In genomic region chr11:134399996-134400395, GRCh38 we compare ENCODE assay signal across 17 cellular contexts. TPM values are rescaled to one million over a fixed set of nuclear protein-coding genes. Genes with fewer than 3 reads are reported as not detected.
DNase-seq lines count a peak whose midpoint lies in the region; ATAC-seq, FAIRE-seq and TF ChIP-seq lines count a peak whose summit lies in the region.
"Had no signal": no experiment of that assay in that cellular context is flagged by ENCODE, and none has a peak within 500 bp of the region (broad histone marks: within the 10 kb centered on the region; RNA-seq: fewer than 3 reads in every experiment).

No MANE protein-coding gene starts in this region.

- DNase-seq in natural killer cell (no peak), H1 (ENCODE audit: low read depth in 1 of 2, low spot score in 2 of 2) (no peak), stomach (no peak), GM03348 (ENCODE audit: low spot score) (no peak)
- DNase-seq in natural killer cell treated with Interleukin-12 subunit alpha and Interleukin-12 subunit beta and Interleukin-15 and Interleukin-18, amount 100 ng/mL, for 72 hours (ENCODE audit: low spot score), result no peak
- DNase-seq: Caco-2; CD8-positive, alpha-beta memory T cell; DND-41; GDM1 had no signal

- peaks cover 0 to 4% (median 0%) of the 10 kb centered on the region in 4 experiments; a peak in 1 of 8 replicates for H3K36me3 ChIP-seq in H1 (ENCODE audit: control insufficient read depth in 2 of 4, insufficient read depth in 4 of 4, low read length in 3 of 4)
- no peaks in the 10 kb centered on the region for H3K36me3 ChIP-seq in stomach
- H3K36me3 ChIP-seq: HAP-1 had no signal

- H2BK15ac ChIP-seq in H1 (ENCODE audit: low read length), result no peak overlapping the region

- H4K91ac ChIP-seq in H1 (replicated peaks; ENCODE audit: insufficient read length, low read length), result no peak overlapping the region

- FAIRE-seq in H1 (lab: Jason Lieb, UNC), result no peak
- FAIRE-seq: HepG2, HTR-8/SVneo had no signal

- H3K23ac ChIP-seq in H1 (ENCODE audit: insufficient read length), result no peak overlapping the region

- H2BK120ac ChIP-seq in H1 (replicated peaks; ENCODE audit: low read depth, low read length), result no peak overlapping the region

- H3K23me2 ChIP-seq in H1 (ENCODE audit: low read depth, low read length), result 0 out of 2 replicates have a peak, but pooled peaks cover 2% of the 10 kb centered on the region

- no peak for TF ChIP-seq POLR2A in H1 (IDR thresholded peaks at IDR 0.05; ENCODE audit: control extremely low read depth in 1 of 2, low read depth in 2 of 2, low read length in 2 of 2)
- TF ChIP-seq POLR2A in stomach (IDR thresholded peaks at IDR 0.05), result no peak

- no peak overlapping the region for H3K4me3 ChIP-seq in H1 (ENCODE audit: extremely low read depth in 1 of 4, insufficient read depth in 2 of 4, low read depth in 3 of 4, low read length in 4 of 4)
- no peak overlapping the region for H3K4me3 ChIP-seq in stomach
- H3K4me3 ChIP-seq: GM23338, HAP-1 had no signal

- H3K4me3 Mint-ChIP-seq in natural killer cell, result peak overlapping the region; percentile 50
- H3K4me3 Mint-ChIP-seq in natural killer cell treated with Interleukin-12 subunit alpha and Interleukin-12 subunit beta and Interleukin-15 and Interleukin-18, amount 100 ng/mL, for 72 hours, result no peak overlapping the region
- H3K4me3 Mint-ChIP-seq: CD8-positive, alpha-beta memory T cell; GM23338 had no signal

- H3K56ac ChIP-seq in H1 (replicated peaks; ENCODE audit: insufficient read length, low read depth, low read length), result no peak overlapping the region

- H3K36me3 Mint-ChIP-seq in natural killer cell, result no peaks in the 10 kb centered on the region
- H3K36me3 Mint-ChIP-seq in natural killer cell treated with Interleukin-12 subunit alpha and Interleukin-12 subunit beta and Interleukin-15 and Interleukin-18, amount 100 ng/mL, for 72 hours, result no peaks in the 10 kb centered on the region
- H3K36me3 Mint-ChIP-seq: CD8-positive, alpha-beta memory T cell had no signal

- peaks cover 32 to 41% of the 10 kb centered on the region in 2 donors for H3K4me1 Mint-ChIP-seq in natural killer cell
- peaks cover 25 to 41% of the 10 kb centered on the region in 2 donors for H3K4me1 Mint-ChIP-seq in natural killer cell treated with Interleukin-12 subunit alpha and Interleukin-12 subunit beta and Interleukin-15 and Interleukin-18, amount 100 ng/mL, for 72 hours (ENCODE audit: low read depth in 2 of 2)

- no peak overlapping the region for H3K4ac ChIP-seq in H1 (replicated peaks; ENCODE audit: insufficient read length, low read depth, low read length)

- no peak overlapping the region for H2AFZ ChIP-seq in H1 (ENCODE audit: low read length)
- H2AFZ ChIP-seq: GM23338 had no signal

- no peak for ATAC-seq in natural killer cell
- ATAC-seq in natural killer cell treated with Interleukin-12 subunit alpha and Interleukin-12 subunit beta and Interleukin-15 and Interleukin-18, amount 100 ng/mL, for 72 hours, result no peak
- no peak for ATAC-seq in HG03175 (IDR thresholded peaks at IDR 0.05; ENCODE audit: unreplicated experiment)
- ATAC-seq in HG02938 (IDR thresholded peaks at IDR 0.05; ENCODE audit: unreplicated experiment), result no peak
- ATAC-seq: GM23338, HepG2 had no signal

- no peak overlapping the region for H2BK12ac ChIP-seq in H1 (ENCODE audit: low read depth, low read length)

- H3K27ac Mint-ChIP-seq in natural killer cell, result peak overlapping the region; percentile 19 to 42
- peak overlapping the region in 1 of 2 donors; percentile 35 for H3K27ac Mint-ChIP-seq in natural killer cell treated with Interleukin-12 subunit alpha and Interleukin-12 subunit beta and Interleukin-15 and Interleukin-18, amount 100 ng/mL, for 72 hours
- H3K27ac Mint-ChIP-seq: CD8-positive, alpha-beta memory T cell; GM23338 had no signal

- TF ChIP-seq EP300 in H1 (IDR thresholded peaks at IDR 0.05; ENCODE audit: borderline replicate concordance in 1 of 2, low read depth in 2 of 2, low read length in 2 of 2) (no peak), stomach (IDR thresholded peaks at IDR 0.05) (no peak)

- peaks cover 11% of the 10 kb centered on the region for H3K79me1 ChIP-seq in H1 (ENCODE audit: low read depth, low read length)

- H3K4me1 ChIP-seq in H1 (replicated peaks in 1 of 4; ENCODE audit: control insufficient read depth in 3 of 4, insufficient read depth in 4 of 4, low read length in 3 of 4) (peaks cover 0 to 12% (median 3%) of the 10 kb centered on the region in 4 experiments; a peak in 2 of 7 replicates), stomach (peaks cover 5 to 25% (median 11%) of the 10 kb centered on the region in 4 donors)
- H3K4me1 ChIP-seq: Caco-2, HAP-1 had no signal

- no peaks in the 10 kb centered on the region for H3K27me3 Mint-ChIP-seq in natural killer cell (ENCODE audit: low read depth in 2 of 2)
- no peaks in the 10 kb centered on the region for H3K27me3 Mint-ChIP-seq in natural killer cell treated with Interleukin-12 subunit alpha and Interleukin-12 subunit beta and Interleukin-15 and Interleukin-18, amount 100 ng/mL, for 72 hours

- no peak overlapping the region for H3K18ac ChIP-seq in H1 (ENCODE audit: extremely low read depth, low read length)

- peaks cover 6 to 32% of the 10 kb centered on the region in 2 experiments for H4K20me1 ChIP-seq in H1 (replicated peaks in 1 of 2; ENCODE audit: control insufficient read depth in 1 of 2, insufficient read depth in 2 of 2, low read length in 2 of 2)

- no peak overlapping the region for H4K8ac ChIP-seq in H1 (ENCODE audit: extremely low read depth, insufficient read depth, low read length)

- H2BK20ac ChIP-seq in H1 (ENCODE audit: low read length), result no peak overlapping the region

- no peak overlapping the region for H3K9ac ChIP-seq in H1 (replicated peaks in 1 of 4; ENCODE audit: extremely low read depth in 1 of 4, low read depth in 3 of 4, low read length in 3 of 4)

- no peaks in the 10 kb centered on the region for H3K27me3 ChIP-seq in H1 (replicated peaks in 1 of 4; ENCODE audit: control insufficient read depth in 3 of 4, extremely low read depth in 1 of 4, insufficient read depth in 3 of 4, low read length in 3 of 4)
- peaks cover 0 to 42% (median 0%) of the 10 kb centered on the region in 3 donors for H3K27me3 ChIP-seq in stomach

- no peak overlapping the region for H3K14ac ChIP-seq in H1 (ENCODE audit: insufficient read length)

- intact Hi-C loops in natural killer cell (cut with micrococcal nuclease) (no loop called here), stomach (cut with DNase I; ENCODE audit: low total_unique reads) (no loop called here)

- H3K4me2 ChIP-seq in H1 (ENCODE audit: insufficient read depth in 1 of 2, low read depth in 2 of 2, low read length in 2 of 2), result no peak overlapping the region
- H3K4me2 ChIP-seq: GM23338 had no signal

- peaks cover 0 to 49% of the 10 kb centered on the region in 2 experiments; a peak in 1 of 4 replicates for H3K79me2 ChIP-seq in H1 (ENCODE audit: control insufficient read depth in 1 of 2, insufficient read depth in 2 of 2, low read length in 2 of 2)

- H3K27ac ChIP-seq in H1 (ENCODE audit: low read depth, low read length), result no peak overlapping the region
- peak overlapping the region in 3 of 5 donors; percentile 62 to 72 (median 67) for H3K27ac ChIP-seq in stomach
- H3K27ac ChIP-seq: 22Rv1 had no signal

- TF ChIP-seq CTCF in natural killer cell (IDR thresholded peaks at IDR 0.05) (no peak), H1 (IDR thresholded peaks at IDR 0.05; ENCODE audit: control extremely low read depth in 1 of 3, insufficient read depth in 1 of 3, low read depth in 1 of 3, low read length in 3 of 3) (no peak), stomach (IDR thresholded peaks at IDR 0.05) (no peak)

- no peak overlapping the region for H4K5ac ChIP-seq in H1 (ENCODE audit: insufficient read length, low read depth, low read length)

- POLR2A ChIA-PET in H1 (lab: Charles Lee; ENCODE audit: partially characterized antibody), result interaction anchor here (1.3 kb wide), 1 partner anchor 11 kb away, joined by 3 read pairs; no protein-coding TSS in a partner anchor

- no peak for TF ChIP-seq RAD21 in H1 (IDR thresholded peaks at IDR 0.05 in 1 of 2, conservative IDR thresholded peaks at IDR 0.05 in 1 of 2; ENCODE audit: low read depth in 2 of 2, low read length in 2 of 2)

- H3K9me3 ChIP-seq in H1 (ENCODE audit: insufficient read depth in 2 of 2, low read depth in 1 of 2, low read length in 1 of 2), result no peaks in the 10 kb centered on the region
- no peaks in the 10 kb centered on the region for H3K9me3 ChIP-seq in stomach
- H3K9me3 ChIP-seq: Caco-2, HAP-1 had no signal

- CTCF ChIA-PET in H1 (lab: Charles Lee; ENCODE audit: partially characterized antibody), result interaction anchor here (1.1 to 1.8 kb wide), 3 partner anchors 12 to 40 kb away, joined by 4 to 9 read pairs (median 5); partner anchors contain the start of gene B3GAT1

- WGBS in H1 (ENCODE audit: extremely low coverage in 1 of 2, insufficient coverage in 1 of 2, insufficient read length in 1 of 2, insufficient replicate concordance in 2 of 2, low coverage in 1 of 2, low lambda C conversion rate in 2 of 2, missing lambda C conversion rate in 1 of 2), 2 experiments, result 90% methylated on average over 7 of the region's 7 CpGs; no CpG with 5 or more reads in 1 of the 2 experiments
- 73 to 93% (median 83%) methylated on average over 6 to 7 of the region's 7 CpGs for WGBS in stomach, 5 donors

- no peak overlapping the region for H2BK5ac ChIP-seq in H1 (ENCODE audit: low read depth, low read length)

- 0 out of 2 replicates have a peak overlapping the region, but pooled peaks have one; percentile 53 for H2AK5ac ChIP-seq in H1 (ENCODE audit: low read depth, low read length)

- no peaks in the 10 kb centered on the region for H3K9me3 Mint-ChIP-seq in natural killer cell
- no peaks in the 10 kb centered on the region for H3K9me3 Mint-ChIP-seq in natural killer cell treated with Interleukin-12 subunit alpha and Interleukin-12 subunit beta and Interleukin-15 and Interleukin-18, amount 100 ng/mL, for 72 hours

TF ChIP-seq in H1, 55 proteins besides CTCF, POLR2A, EP300 and RAD21 (continues in another document):
- TF ChIP-seq SIX5 (IDR thresholded peaks at IDR 0.05; ENCODE audit: low read depth, low read length) (no peak), POLR2AphosphoS5 (IDR thresholded peaks at IDR 0.05; ENCODE audit: low read depth, low read length) (no peak)

RNA-seq across cellular contexts. Expression of gene B3GAT1, which starts 12.0 kb away (rescaled TPM):
- total RNA-seq in natural killer cell (10 to 100 TPM; 41.3 to 78.4 (median 65.1) TPM), stomach (10 to 100 TPM in 3 of 5 donors, not detected in 2; 21.0 to 34.4 (median 25.8) TPM)
- 10 to 100 TPM in 1 of 2 donors, 1 to 10 TPM in 1; 5.4 to 10.2 TPM for total RNA-seq in natural killer cell treated with Interleukin-12 subunit alpha and Interleukin-12 subunit beta and Interleukin-15 and Interleukin-18, amount 100 ng/mL, for 72 hours
- total RNA-seq in H1 (2021; fragmentation: NEBNext Ultra II Directional; extraction: Animal tissue kit (Norgen Biotek cat#: 25700)), result 32.4 and 35.0 TPM in 2 replicates
- polyA plus RNA-seq in H1 (2011; rRNA removed) (19.7 and 27.0 TPM in 2 replicates), stomach (10 to 100 TPM in 2 of 3 donors, 1 to 10 TPM in 1; 5.3 to 16.3 (median 12.6) TPM)
- 18.2 TPM for polyA plus RNA-seq in H1 (2011; cell fraction: cytosol; rRNA removed)
- polyA plus RNA-seq in H1 (2011; cell fraction: nucleus; rRNA removed), result 46.6 TPM
- polyA plus RNA-seq in H1 (2012, experiment 1 of 2), result 22.6 to 25.8 TPM (median 24.3 TPM) in 4 replicates
- polyA plus RNA-seq in H1 (2012, experiment 2 of 2), result 23.0 TPM
- 16.5 TPM for polyA plus RNA-seq in H1 (2013, experiment 1 of 2)
- 16.3 TPM for polyA plus RNA-seq in H1 (2013, experiment 2 of 2)
- 10.1 and 12.8 TPM in 2 replicates for polyA minus RNA-seq in H1 (2011; rRNA and poly(A)+ RNA removed)
- 15.9 TPM for polyA minus RNA-seq in H1 (2011; cell fraction: cytosol; rRNA and poly(A)+ RNA removed)
- polyA minus RNA-seq in H1 (2011; cell fraction: nucleus; rRNA and poly(A)+ RNA removed), result 20.5 TPM
- total RNA-seq: HepG2 had no signal
- polyA plus RNA-seq: BJ, HepG2 had no signal
